8 cellular contexts compared by ENCODE assay signal in the genomic region with DNA sequence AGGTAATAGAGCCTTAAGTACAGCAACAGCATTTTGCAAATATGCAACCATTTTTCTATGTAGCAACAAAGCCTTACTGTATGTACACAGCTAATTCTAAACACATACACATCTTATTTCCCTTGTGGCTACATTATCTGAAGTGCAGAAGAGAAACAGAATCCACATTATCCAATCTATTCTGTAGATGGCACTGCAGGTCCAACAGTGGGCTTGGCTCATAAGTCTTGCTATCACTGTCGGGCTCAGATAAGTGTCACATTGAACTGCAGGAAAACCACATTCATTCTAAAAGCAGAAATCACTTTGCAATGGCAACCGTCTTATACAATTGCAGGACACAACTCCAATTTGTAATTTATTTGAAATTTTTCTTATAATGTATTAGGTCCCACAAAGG.
DNase-seq lines count a peak whose midpoint lies in the region; ATAC-seq and TF ChIP-seq lines count a peak whose summit lies in the region.

No MANE protein-coding gene starts in this region.

- no peaks in the 10 kb centered on the region for H3K36me3 Mint-ChIP-seq in immature natural killer cell

- H3K27ac Mint-ChIP-seq in immature natural killer cell = no peak overlapping the region

- no peak overlapping the region for H3K4me3 Mint-ChIP-seq in immature natural killer cell

- no peaks in the 10 kb centered on the region for H3K9me3 ChIP-seq in OCI-LY7 (ENCODE audit: low read length)

- TF ChIP-seq CTCF in RWPE1 (conservative IDR thresholded peaks at IDR 0.05; ENCODE audit: low read depth) (no peak), OCI-LY7 (conservative IDR thresholded peaks at IDR 0.05; ENCODE audit: low read length) (no peak)

- H3K4me3 ChIP-seq in OCI-LY7 (ENCODE audit: low read depth, low read length, poor library complexity, severe bottlenecking) = no peak overlapping the region

- POLR2A ChIA-PET in RWPE1 (lab: Yijun Ruan, JAX; ENCODE audit: low non-redundant PET) (no interaction called here), OCI-LY7 (lab: Charles Lee) (no interaction called here)

- H3K27ac ChIP-seq in RWPE1 (no peak overlapping the region), OCI-LY7 (ENCODE audit: low read depth, low read length, poor library complexity, severe bottlenecking) (no peak overlapping the region)

- H3K9me3 Mint-ChIP-seq in immature natural killer cell = no peaks in the 10 kb centered on the region

- H3K9me2 ChIP-seq in OCI-LY7 (ENCODE audit: insufficient read depth, low read length) = no peaks in the 10 kb centered on the region

- H3K4me1 ChIP-seq in OCI-LY7 (ENCODE audit: insufficient read depth, low read length, poor library complexity, severe bottlenecking) = no peaks in the 10 kb centered on the region

- H3K27me3 Mint-ChIP-seq in immature natural killer cell (ENCODE audit: low read depth in 3 of 3) = no peaks in the 10 kb centered on the region

- no peak overlapping the region for H3K4me2 ChIP-seq in OCI-LY7 (ENCODE audit: low read length)

- peaks cover 7 to 20% of the 10 kb centered on the region in 2 donors for H3K4me1 Mint-ChIP-seq in immature natural killer cell

- H4K20me1 ChIP-seq in OCI-LY7 (ENCODE audit: insufficient read depth, low read length) = no peaks in the 10 kb centered on the region

- intact Hi-C loops in OCI-LY7 (cut with micrococcal nuclease; ENCODE audit: unreplicated experiment) = no loop called here

- DNase-seq in Daoy (ENCODE audit: low read depth) (peak; percentile 27), HT1080 (ENCODE audit: low read depth) (peak; percentile 34), RWPE1 (ENCODE audit: low spot score) (peak; percentile 3), immature natural killer cell (peak; percentile 5 to 14 (median 6)), OCI-LY7 (ENCODE audit: low spot score) (no peak)
- DNase-seq in activated CD8-positive, alpha-beta memory T cell treated with anti-CD3 and anti-CD28 coated beads for 24 hours = no peak

- CTCF ChIA-PET in RWPE1 (lab: Yijun Ruan, JAX) (no interaction called here), OCI-LY7 (lab: Charles Lee; ENCODE audit: unreplicated experiment) (no interaction called here)

- ATAC-seq in GM21447 (IDR thresholded peaks at IDR 0.05; ENCODE audit: unreplicated experiment) (no peak), GM18520 (IDR thresholded peaks at IDR 0.05; ENCODE audit: unreplicated experiment) (no peak)

- H3K79me2 ChIP-seq in OCI-LY7 (ENCODE audit: insufficient read depth, low read depth, low read length) = no peaks in the 10 kb centered on the region

- H2AFZ ChIP-seq in OCI-LY7 (ENCODE audit: low read length) = no peak overlapping the region

- BruUV-seq in OCI-LY7 (replicated peaks; lab: Mats Ljungman, UMichigan) = no TSS peak

- no peaks in the 10 kb centered on the region for H3K36me3 ChIP-seq in OCI-LY7 (ENCODE audit: insufficient read depth, low read length)

Comparison
In these comparisons a context has a peak if more than half of its experiments do, and no peak if none do; other contexts are left out.
1. DNase-seq: peak in Daoy (single experiment), HT1080 (single experiment), RWPE1 (single experiment) and immature natural killer cell (3 of 3); none in OCI-LY7 (single experiment) and activated CD8-positive, alpha-beta memory T cell treated with anti-CD3 and anti-CD28 coated beads for 24 hours (single experiment).